Comparison of ENCODE assay signal across 8 cellular contexts in the genomic region with DNA sequence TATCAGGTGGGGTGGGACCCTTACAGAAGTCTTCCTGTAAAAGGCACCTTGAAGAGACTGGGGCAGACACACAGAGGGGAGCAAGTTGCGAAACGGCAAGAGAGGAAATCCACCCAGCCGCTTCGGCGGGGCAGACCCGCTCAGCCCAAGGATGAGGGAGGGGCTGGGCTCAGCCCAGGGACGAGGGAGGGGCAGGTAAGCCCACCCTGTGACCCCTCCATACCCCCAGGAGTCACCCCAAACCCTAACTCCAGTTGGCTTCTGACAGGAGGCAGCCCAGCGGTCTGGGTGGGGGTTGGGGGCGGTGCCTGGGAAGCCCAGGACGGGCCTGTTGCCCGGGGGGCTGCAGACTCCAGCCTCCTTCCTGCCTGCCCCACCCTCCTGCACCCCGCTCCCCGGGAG. TPM values are rescaled to one million over a fixed set of nuclear protein-coding genes. Genes with fewer than 3 reads are reported as not detected.
DNase-seq lines count a peak whose midpoint lies in the region; ATAC-seq and TF ChIP-seq lines count a peak whose summit lies in the region.

No MANE protein-coding gene starts in this region.

- peak overlapping the region; percentile 63 to 70 for H3K4me3 Mint-ChIP-seq in activated T-cell treated with anti-CD3 and anti-CD28 coated beads, Interleukin-2, amount 50 U/mL, for 72 hours

- H3K9me3 ChIP-seq in mesodermal cell (ENCODE audit: control insufficient read depth, low read length), result no peaks in the 10 kb centered on the region
- no peaks in the 10 kb centered on the region for H3K9me3 ChIP-seq in uterus

- H3K36me3 ChIP-seq in mesodermal cell (ENCODE audit: control insufficient read depth, insufficient read depth, low read length) (no peaks in the 10 kb centered on the region), uterus (no peaks in the 10 kb centered on the region)

- TF ChIP-seq CTCF in uterus (IDR thresholded peaks at IDR 0.05), result no peak

- peaks cover 12% of the 10 kb centered on the region for H3K27me3 Mint-ChIP-seq in activated T-cell treated with anti-CD3 and anti-CD28 coated beads, Interleukin-2, amount 50 U/mL, for 72 hours (ENCODE audit: low read depth)

- intact Hi-C loops in uterus (cut with DNase I; ENCODE audit: low total_unique reads), result no loop called here

- DNase-seq in activated T-cell treated with anti-CD3 and anti-CD28 coated beads, Interleukin-2, amount 50 U/mL, for 72 hours, result no peak
- DNase-seq in activated T-cell treated with anti-CD3 and anti-CD28 coated beads, Interleukin-2, amount 50 U/mL, for 48 hours, result no peak
- no peak for DNase-seq in caudate nucleus (lab: John Stamatoyannopoulos, UW)
- DNase-seq in uterus, result peak in 1 of 2 donors; percentile 32
- DNase-seq in occipital lobe (lab: John Stamatoyannopoulos, UW), result no peak
- no peak for DNase-seq in stimulated activated CD4-positive, alpha-beta T cell treated with anti-CD3 and anti-CD28 coated beads, Interleukin-2, amount 100 ng/mL, for 48 hours

- 11 to 25% methylated on average over 4 to 5 of the region's 13 CpGs for WGBS in mesodermal cell (ENCODE audit: insufficient coverage in 2 of 2), 2 experiments

- H3K4me1 Mint-ChIP-seq in activated T-cell treated with anti-CD3 and anti-CD28 coated beads, Interleukin-2, amount 50 U/mL, for 72 hours (ENCODE audit: low read depth), result peaks cover 25% of the 10 kb centered on the region

- no peak for ATAC-seq in activated T-cell treated with anti-CD3 and anti-CD28 coated beads, Interleukin-2, amount 50 U/mL, for 72 hours (replicated peaks in 1 of 2)
- ATAC-seq in GM19324 (IDR thresholded peaks at IDR 0.05; ENCODE audit: low FRiP score, unreplicated experiment), result no peak

- no peaks in the 10 kb centered on the region for H3K36me3 Mint-ChIP-seq in activated T-cell treated with anti-CD3 and anti-CD28 coated beads, Interleukin-2, amount 50 U/mL, for 72 hours (ENCODE audit: insufficient read depth in 2 of 2)

- no peak overlapping the region for H3K27ac Mint-ChIP-seq in activated T-cell treated with anti-CD3 and anti-CD28 coated beads, Interleukin-2, amount 50 U/mL, for 72 hours

- peak overlapping the region; percentile 68 for H3K4me3 ChIP-seq in mesodermal cell (ENCODE audit: extremely low read depth, insufficient read depth, low read length, poor library complexity, severe bottlenecking)
- H3K4me3 ChIP-seq in uterus, result peak overlapping the region; percentile 64 to 68

- peak overlapping the region; percentile 58 for H3K27ac ChIP-seq in caudate nucleus (ENCODE audit: low read depth, low read length)
- no peak overlapping the region for H3K27ac ChIP-seq in mesodermal cell (ENCODE audit: low read depth, low read length, severe bottlenecking)
- H3K27ac ChIP-seq in uterus, result peak overlapping the region; percentile 65 to 80

- no peak for TF ChIP-seq POLR2A in uterus (IDR thresholded peaks at IDR 0.05)

- H3K27me3 ChIP-seq in uterus, result no peaks in the 10 kb centered on the region

- no peaks in the 10 kb centered on the region for H3K9me3 Mint-ChIP-seq in activated T-cell treated with anti-CD3 and anti-CD28 coated beads, Interleukin-2, amount 50 U/mL, for 72 hours

- H3K4me1 ChIP-seq in mesodermal cell (ENCODE audit: control insufficient read depth, insufficient read depth, low read length, poor library complexity, severe bottlenecking) (peaks cover 30% of the 10 kb centered on the region), uterus (peaks cover 0 to 28% of the 10 kb centered on the region in 2 donors)

RNA-seq across cellular contexts. Expression of a gene that starts 1.0 kb away (rescaled TPM):
- total RNA-seq in activated T-cell treated with anti-CD3 and anti-CD28 coated beads, Interleukin-2, amount 50 U/mL, for 72 hours, result 1 to 10 TPM; 6.3 to 7.0 TPM
- polyA plus RNA-seq in mesodermal cell (2013, experiment 1 of 2), result 15.9 TPM
- polyA plus RNA-seq in mesodermal cell (2013, experiment 2 of 2), result 11.4 TPM
- total RNA-seq in uterus, result 10 to 100 TPM; 24.7 to 83.3 (median 48.2) TPM
- total RNA-seq in occipital lobe, result 31.2 TPM

RNA-seq across cellular contexts. Expression of a gene that starts 54.5 kb away (rescaled TPM):
- total RNA-seq in activated T-cell treated with anti-CD3 and anti-CD28 coated beads, Interleukin-2, amount 50 U/mL, for 72 hours, result not detected
- polyA plus RNA-seq in mesodermal cell (2013, experiment 1 of 2), result not detected
- polyA plus RNA-seq in mesodermal cell (2013, experiment 2 of 2), result not detected
- not detected for total RNA-seq in uterus
- not detected for total RNA-seq in occipital lobe
